ENCODE assay signal across 14 cellular contexts in the genomic region with DNA sequence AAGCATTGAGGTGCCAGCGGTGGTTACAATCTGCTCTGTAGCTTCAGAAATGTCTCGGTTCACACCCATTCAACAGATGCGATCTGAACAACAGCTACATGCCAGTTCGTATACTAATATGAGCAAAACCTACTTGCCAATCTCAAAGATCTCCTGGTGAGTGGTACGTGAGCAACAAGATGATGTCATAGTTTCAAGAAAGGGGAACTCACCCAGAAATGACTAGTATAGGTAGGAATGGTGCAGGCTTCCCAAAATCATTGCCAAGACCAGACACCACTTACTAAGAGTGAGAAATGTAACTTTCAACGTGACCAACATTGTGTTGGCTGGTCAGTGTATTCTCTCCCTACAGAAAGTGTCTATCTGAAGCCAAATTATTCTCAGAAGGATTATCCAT. TPM values are rescaled to one million over a fixed set of nuclear protein-coding genes. Genes with fewer than 3 reads are reported as not detected.
DNase-seq lines count a peak whose midpoint lies in the region; ATAC-seq and TF ChIP-seq lines count a peak whose summit lies in the region.
"Had no signal": no experiment of that assay in that cellular context is flagged by ENCODE, and none has a peak within 500 bp of the region (broad histone marks: within the 10 kb centered on the region; RNA-seq: fewer than 3 reads in every experiment).

No MANE protein-coding gene starts in this region.

- no peak for DNase-seq in activated T-cell treated with anti-CD3 and anti-CD28 coated beads, Interleukin-2, amount 50 U/mL, for 72 hours
- DNase-seq in activated T-cell treated with anti-CD3 and anti-CD28 coated beads, Interleukin-2, amount 50 U/mL, for 1 hour = no peak
- peak; percentile 68 for DNase-seq in MG63
- DNase-seq in epithelial cell of proximal tubule (ENCODE audit: low read depth) = peak; percentile 83
- peak; percentile 54 for DNase-seq in stromal cell of bone marrow (ENCODE audit: low read depth)
- no peak for DNase-seq in activated CD8-positive, alpha-beta memory T cell treated with anti-CD3 and anti-CD28 coated beads for 24 hours
- no peak for DNase-seq in Kasumi-1 (lab: John Stamatoyannopoulos, UW)
- DNase-seq: activated naive CD8-positive, alpha-beta T cell treated with anti-CD3 and anti-CD28 coated beads, Interleukin-2, amount 50 U/mL, for 24 hours; kidney; NCI-H1417 treated with DMSO at 0.1 percent for 48 hours; spleen had no signal

- H3K9me3 ChIP-seq in MG63 = no peaks in the 10 kb centered on the region
- H3K9me3 ChIP-seq: spleen had no signal

- H3K36me3 Mint-ChIP-seq in activated T-cell treated with anti-CD3 and anti-CD28 coated beads, Interleukin-2, amount 50 U/mL, for 72 hours (ENCODE audit: insufficient read depth in 2 of 2) = no peaks in the 10 kb centered on the region
- H3K36me3 Mint-ChIP-seq: natural killer cell treated with Interleukin-12 subunit alpha and Interleukin-12 subunit beta and Interleukin-15 and Interleukin-18, amount 100 ng/mL, for 72 hours had no signal

- no peak overlapping the region for H3K4me3 Mint-ChIP-seq in activated T-cell treated with anti-CD3 and anti-CD28 coated beads, Interleukin-2, amount 50 U/mL, for 72 hours
- H3K4me3 Mint-ChIP-seq: activated naive CD8-positive, alpha-beta T cell treated with anti-CD3 and anti-CD28 coated beads, Interleukin-2, amount 50 U/mL, for 24 hours; natural killer cell treated with Interleukin-12 subunit alpha and Interleukin-12 subunit beta and Interleukin-15 and Interleukin-18, amount 100 ng/mL, for 72 hours had no signal

- peaks cover 5% of the 10 kb centered on the region for H3K27me3 Mint-ChIP-seq in activated T-cell treated with anti-CD3 and anti-CD28 coated beads, Interleukin-2, amount 50 U/mL, for 72 hours (ENCODE audit: low read depth)
- H3K27me3 Mint-ChIP-seq: activated naive CD8-positive, alpha-beta T cell treated with anti-CD3 and anti-CD28 coated beads, Interleukin-2, amount 50 U/mL, for 24 hours had no signal

- ATAC-seq in activated T-cell treated with anti-CD3 and anti-CD28 coated beads, Interleukin-2, amount 50 U/mL, for 72 hours (replicated peaks in 1 of 2) = peak; percentile 11 to 53
- ATAC-seq in GM18861 (IDR thresholded peaks at IDR 0.05; ENCODE audit: unreplicated experiment) = no peak
- ATAC-seq: activated naive CD8-positive, alpha-beta T cell treated with anti-CD3 and anti-CD28 coated beads, Interleukin-2, amount 50 U/mL, for 24 hours; natural killer cell treated with Interleukin-12 subunit alpha and Interleukin-12 subunit beta and Interleukin-15 and Interleukin-18, amount 100 ng/mL, for 72 hours had no signal

- TF ChIP-seq CTCF in epithelial cell of proximal tubule (conservative IDR thresholded peaks at IDR 0.05; ENCODE audit: low read depth, low read length) = no peak

- no peaks in the 10 kb centered on the region for H3K4me1 Mint-ChIP-seq in activated T-cell treated with anti-CD3 and anti-CD28 coated beads, Interleukin-2, amount 50 U/mL, for 72 hours (ENCODE audit: low read depth)
- H3K4me1 Mint-ChIP-seq: activated naive CD8-positive, alpha-beta T cell treated with anti-CD3 and anti-CD28 coated beads, Interleukin-2, amount 50 U/mL, for 24 hours had no signal

- H3K9me3 Mint-ChIP-seq in activated T-cell treated with anti-CD3 and anti-CD28 coated beads, Interleukin-2, amount 50 U/mL, for 72 hours = no peaks in the 10 kb centered on the region
- H3K9me3 Mint-ChIP-seq: activated naive CD8-positive, alpha-beta T cell treated with anti-CD3 and anti-CD28 coated beads, Interleukin-2, amount 50 U/mL, for 24 hours had no signal

- no peaks in the 10 kb centered on the region for H3K36me3 ChIP-seq in MG63
- H3K36me3 ChIP-seq: spleen had no signal

- no peaks in the 10 kb centered on the region for H3K27me3 ChIP-seq in MG63

- no peak overlapping the region for H3K27ac Mint-ChIP-seq in activated T-cell treated with anti-CD3 and anti-CD28 coated beads, Interleukin-2, amount 50 U/mL, for 72 hours
- H3K27ac Mint-ChIP-seq: activated naive CD8-positive, alpha-beta T cell treated with anti-CD3 and anti-CD28 coated beads, Interleukin-2, amount 50 U/mL, for 24 hours; natural killer cell treated with Interleukin-12 subunit alpha and Interleukin-12 subunit beta and Interleukin-15 and Interleukin-18, amount 100 ng/mL, for 72 hours had no signal

- no peak overlapping the region for H3K4me3 ChIP-seq in MG63
- H3K4me3 ChIP-seq in epithelial cell of proximal tubule (ENCODE audit: low read depth, low read length) = no peak overlapping the region
- H3K4me3 ChIP-seq: spleen had no signal

RNA-seq across cellular contexts. Expression of a gene that starts 31.1 kb away (rescaled TPM):
- total RNA-seq in activated T-cell treated with anti-CD3 and anti-CD28 coated beads, Interleukin-2, amount 50 U/mL, for 72 hours = not detected
- total RNA-seq in MG63 (2014; rRNA removed; shearing (Covaris generic); ENCODE audit: low replicate concordance) = not detected in 2 replicates
- total RNA-seq in epithelial cell of proximal tubule = not detected in 2 replicates
- total RNA-seq: kidney; natural killer cell treated with Interleukin-12 subunit alpha and Interleukin-12 subunit beta and Interleukin-15 and Interleukin-18, amount 100 ng/mL, for 72 hours; spleen; T-helper 2 cell treated with Interferon-gamma antibody and Interleukin-4, amounts not matched to agents 100 ng/mL and 5 ng/mL, for 36 hours had no signal

RNA-seq across cellular contexts. Expression of a gene that starts 38.1 kb away (rescaled TPM):
- not detected for total RNA-seq in activated T-cell treated with anti-CD3 and anti-CD28 coated beads, Interleukin-2, amount 50 U/mL, for 72 hours
- total RNA-seq in MG63 (2014; rRNA removed; shearing (Covaris generic); ENCODE audit: low replicate concordance) = not detected in 2 replicates
- not detected in 2 replicates for total RNA-seq in epithelial cell of proximal tubule
- total RNA-seq: kidney; natural killer cell treated with Interleukin-12 subunit alpha and Interleukin-12 subunit beta and Interleukin-15 and Interleukin-18, amount 100 ng/mL, for 72 hours; spleen; T-helper 2 cell treated with Interferon-gamma antibody and Interleukin-4, amounts not matched to agents 100 ng/mL and 5 ng/mL, for 36 hours had no signal

Comparison
In these comparisons a context has a peak if more than half of its experiments do, and no peak if none do; other contexts are left out.
1. DNase-seq: peak in MG63 (single experiment), epithelial cell of proximal tubule (single experiment) and stromal cell of bone marrow (single experiment); none in activated T-cell treated with anti-CD3 and anti-CD28 coated beads, Interleukin-2, amount 50 U/mL, for 72 hours (0 of 2), activated T-cell treated with anti-CD3 and anti-CD28 coated beads, Interleukin-2, amount 50 U/mL, for 1 hour (single experiment), activated CD8-positive, alpha-beta memory T cell treated with anti-CD3 and anti-CD28 coated beads for 24 hours (single experiment) and Kasumi-1 (0 of 2).